ENCODE assay signal across 14 cellular contexts in the genomic region with DNA sequence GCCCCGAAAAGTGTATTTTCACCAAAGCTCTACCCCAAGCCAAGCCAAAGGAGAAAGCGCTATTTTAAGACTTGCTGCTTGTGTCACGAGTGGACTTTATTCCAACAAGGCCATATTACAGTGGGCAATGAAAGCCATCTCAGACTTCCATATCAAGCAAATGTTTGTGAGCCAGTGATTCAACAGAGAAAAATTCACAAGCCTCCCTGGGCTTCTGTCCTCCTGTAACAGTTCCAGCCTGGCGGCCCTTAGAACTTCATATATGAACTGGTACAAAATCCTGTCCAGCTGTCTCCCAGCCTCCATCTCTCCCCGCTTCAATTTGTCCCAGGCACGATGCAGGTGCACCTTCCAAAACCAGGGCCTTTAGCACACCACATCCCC. TPM values are rescaled to one million over a fixed set of nuclear protein-coding genes. Genes with fewer than 3 reads are reported as not detected.
DNase-seq lines count a peak whose midpoint lies in the region; TF ChIP-seq lines count a peak whose summit lies in the region.
"Had no signal": no experiment of that assay in that cellular context is flagged by ENCODE, and none has a peak within 500 bp of the region (broad histone marks: within the 10 kb centered on the region; RNA-seq: fewer than 3 reads in every experiment).

No MANE protein-coding gene starts in this region.

- in situ Hi-C loops in mammary epithelial cell (cut with MboI; ENCODE audit: low sequenced_read_pairs in 2 of 2), result no loop called here

- H3K9me3 ChIP-seq in skeletal muscle satellite cell (replicated peaks; ENCODE audit: low read length) (no peaks in the 10 kb centered on the region), mammary epithelial cell (replicated peaks; ENCODE audit: insufficient read depth, low read length) (peaks cover 2% of the 10 kb centered on the region)
- H3K9me3 ChIP-seq: BE2C had no signal

- no peak overlapping the region for H3K9ac ChIP-seq in skeletal muscle satellite cell (ENCODE audit: low read depth, low read length)
- no peak overlapping the region for H3K9ac ChIP-seq in mammary epithelial cell (ENCODE audit: insufficient read depth, low read length)

- H3K4me2 ChIP-seq in skeletal muscle satellite cell (ENCODE audit: low read length) (peak overlapping the region; percentile 45), mammary epithelial cell (ENCODE audit: insufficient read depth, low read depth, low read length) (no peak overlapping the region)

- CTCF ChIA-PET in BJ (lab: Yijun Ruan, JAX), result interaction anchor here (0.9 to 1.3 kb wide), 2 partner anchors 9 to 14 kb away, joined by 3 to 4 read pairs; no protein-coding TSS in a partner anchor
- CTCF ChIA-PET in mammary epithelial cell (lab: Charles Lee; ENCODE audit: low non-redundant PET), result no interaction called here

- no peaks in the 10 kb centered on the region for H3K36me3 ChIP-seq in BJ (ENCODE audit: control insufficient read depth, insufficient read depth, low read length)
- no peaks in the 10 kb centered on the region for H3K36me3 ChIP-seq in skeletal muscle satellite cell (ENCODE audit: insufficient read depth, low read length)
- H3K36me3 ChIP-seq in mammary epithelial cell (ENCODE audit: insufficient read depth, low read length), result no peaks in the 10 kb centered on the region
- H3K36me3 ChIP-seq: BE2C had no signal

- DNase-seq in BJ (ENCODE audit: low read depth) (peak; percentile 33), cardiac fibroblast (ENCODE audit: low read depth in 2 of 2) (peak; percentile 58 to 70), iris pigment epithelial cell (ENCODE audit: low read depth) (peak; percentile 9), NCI-H2227 treated with DMSO at 0.1 percent for 48 hours (lab: John Stamatoyannopoulos, UW) (no peak), T1000 (lab: John Stamatoyannopoulos, UW) (no peak), mammary epithelial cell (no peak)
- DNase-seq in effector CD8-positive, alpha-beta T cell (lab: John Stamatoyannopoulos, UW), result no peak
- DNase-seq: activated CD8-positive, alpha-beta T cell treated with anti-CD3 and anti-CD28 coated beads for 36 hours; BE2C; NCI-H1417; NCI-H524; nephron progenitor cell; T-helper 9 cell had no signal

- no TSS peak for BruUV-seq in mammary epithelial cell (replicated peaks; lab: Mats Ljungman, UMichigan)

- POLR2A ChIA-PET in BJ (lab: Charles Lee), result no interaction called here

- H2AFZ ChIP-seq in mammary epithelial cell (ENCODE audit: low read depth, low read length), result no peak overlapping the region

- H3K27me3 ChIP-seq in BJ (ENCODE audit: control insufficient read depth, insufficient read depth, low read length) (no peaks in the 10 kb centered on the region), skeletal muscle satellite cell (ENCODE audit: control insufficient read depth, insufficient read depth, low read length) (no peaks in the 10 kb centered on the region), mammary epithelial cell (ENCODE audit: insufficient read depth, low read length) (no peaks in the 10 kb centered on the region)
- H3K27me3 ChIP-seq: BE2C had no signal

- intact Hi-C loops in mammary epithelial cell (cut with micrococcal nuclease), result no loop called here

- H3K4me1 ChIP-seq in skeletal muscle satellite cell (ENCODE audit: control insufficient read depth, insufficient read depth, low read length), result peaks cover 9% of the 10 kb centered on the region
- no peaks in the 10 kb centered on the region for H3K4me1 ChIP-seq in mammary epithelial cell (ENCODE audit: insufficient read depth, low read length)
- H3K4me1 ChIP-seq: BE2C had no signal

- peaks cover 2% of the 10 kb centered on the region for H3K79me2 ChIP-seq in mammary epithelial cell (ENCODE audit: insufficient read depth, low read length)

- no peak for TF ChIP-seq CTCF in BJ (IDR thresholded peaks at IDR 0.05; ENCODE audit: insufficient read depth, low read depth, low read length)
- TF ChIP-seq CTCF in cardiac fibroblast (IDR thresholded peaks at IDR 0.05; ENCODE audit: low read depth, low read length), result no peak
- TF ChIP-seq CTCF in mammary epithelial cell (conservative IDR thresholded peaks at IDR 0.05 in 1 of 2, IDR thresholded peaks at IDR 0.05 in 1 of 2; ENCODE audit: extremely low read depth in 1 of 2, insufficient read depth in 1 of 2, low read depth in 1 of 2, low read length in 2 of 2), result no peak

- no peaks in the 10 kb centered on the region for H4K20me1 ChIP-seq in mammary epithelial cell (ENCODE audit: insufficient read depth, low read length)

- WGBS in mammary epithelial cell (ENCODE audit: low coverage, missing lambda C conversion rate), result 91% methylated on average over 4 of the region's 6 CpGs

- dilution Hi-C loops in mammary epithelial cell (cut with HindIII; ENCODE audit: low sequenced_read_pairs), result no loop called here

- H3K27ac ChIP-seq in mammary epithelial cell (ENCODE audit: insufficient read depth, low read depth, low read length), result no peak overlapping the region

- no peak overlapping the region for H3K4me3 ChIP-seq in BJ (ENCODE audit: low read depth, low read length)
- H3K4me3 ChIP-seq in cardiac fibroblast (replicated peaks in 1 of 2; ENCODE audit: low read depth in 2 of 2, low read length in 2 of 2), result no peak overlapping the region
- no peak overlapping the region for H3K4me3 ChIP-seq in skeletal muscle satellite cell (ENCODE audit: low read length)
- no peak overlapping the region for H3K4me3 ChIP-seq in mammary epithelial cell (replicated peaks in 1 of 3; ENCODE audit: insufficient read depth in 1 of 3, low read depth in 2 of 3, low read length in 3 of 3)

RNA-seq across cellular contexts. Expression of gene LARGE1, which starts 11.2 kb away (rescaled TPM):
- polyA plus RNA-seq in BJ (2011; rRNA removed) (5.4 and 8.5 TPM in 2 replicates), mammary epithelial cell (3.6 TPM)
- polyA minus RNA-seq in BJ (2011; rRNA and poly(A)+ RNA removed), result 9.8 and 12.9 TPM in 2 replicates
- 6.8 and 10.3 TPM in 2 replicates for total RNA-seq in skeletal muscle satellite cell (2012; rRNA removed)
- 10 to 100 TPM in 1 of 2 donors, 1 to 10 TPM in 1; 7.5 to 14.6 TPM for total RNA-seq in mammary epithelial cell
- 15.9 TPM for polyA minus RNA-seq in mammary epithelial cell

Comparison
In these comparisons a context has a peak if more than half of its experiments do, and no peak if none do; other contexts are left out.
1. DNase-seq: peak in BJ (single experiment), cardiac fibroblast (2 of 2) and iris pigment epithelial cell (single experiment); none in effector CD8-positive, alpha-beta T cell (single experiment), NCI-H2227 treated with DMSO at 0.1 percent for 48 hours (single experiment), T1000 (single experiment) and mammary epithelial cell (single experiment).